In the genomic region with DNA sequence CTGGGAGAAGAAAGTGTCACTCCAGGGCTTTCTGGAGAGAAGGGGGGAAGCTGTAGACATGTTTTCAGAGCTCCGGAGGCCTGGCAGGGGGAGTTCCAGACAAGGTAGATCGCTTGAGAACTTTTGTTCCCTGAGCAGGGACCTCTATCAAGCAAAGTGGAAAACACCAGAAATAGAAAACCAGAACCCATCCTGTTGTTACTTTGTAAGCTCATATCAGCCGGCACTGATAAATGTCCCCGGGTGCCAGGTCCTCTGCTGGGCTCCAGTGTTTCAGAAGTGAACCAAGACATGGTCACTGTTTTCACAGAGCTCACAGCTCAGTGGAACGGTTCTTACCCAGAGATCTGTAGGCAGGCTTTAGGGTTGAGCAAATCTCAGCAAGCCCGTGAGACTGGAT, we compare ENCODE assay signal across 36 cellular contexts.
"Had no signal": no experiment of that assay in that cellular context is flagged by ENCODE, and none has a peak within 500 bp of the region (broad histone marks: within the 10 kb centered on the region; RNA-seq: fewer than 3 reads in every experiment).

No MANE protein-coding gene starts in this region.

- H3K27ac ChIP-seq: ascending aorta, PC-9, RWPE1, SJCRH30, SK-N-MC, WERI-Rb-1 had no signal

- H3K4me3 ChIP-seq: ascending aorta, MG63, PC-9, SJCRH30, SK-N-MC had no signal

- H3K36me3 ChIP-seq: SJCRH30, WERI-Rb-1 had no signal

- H3K4me2 ChIP-seq: PC-9 had no signal

- H3K4me1 Mint-ChIP-seq: activated naive CD4-positive, alpha-beta T cell treated with anti-CD3 and anti-CD28 coated beads, Interleukin-2, amount 50 U/mL, for 24 hours had no signal

- H3K27ac Mint-ChIP-seq: activated CD4-positive, alpha-beta memory T cell treated with anti-CD3 and anti-CD28 coated beads, Interleukin-2, amount 10 ng/mL, durations not matched to agents 7 days and 5 days; activated CD8-positive, alpha-beta memory T cell treated with anti-CD3 and anti-CD28 coated beads, Interleukin-2, amount 10 ng/mL, durations not matched to agents 7 days and 5 days; activated naive CD4-positive, alpha-beta T cell treated with anti-CD3 and anti-CD28 coated beads, Interleukin-2, amount 50 U/mL, for 24 hours; activated naive CD8-positive, alpha-beta T cell treated with anti-CD3 and anti-CD28 coated beads, Interleukin-2, amount 10 ng/mL, durations not matched to agents 7 days and 5 days; activated T-helper 2 cell treated with anti-CD3 and anti-CD28 coated beads, Interferon-gamma antibody, Interleukin-2, Interleukin-4, amounts not matched to agents 10 μg/mL and 5 μg/mL and 100 μg/mL, durations not matched to agents 14 hours and 24 hours and 36 hours had no signal

- H3K27me3 ChIP-seq: ascending aorta, MG63, SJCRH30 had no signal

- H3K9me3 Mint-ChIP-seq: activated CD4-positive, alpha-beta memory T cell treated with anti-CD3 and anti-CD28 coated beads, Interleukin-2, amount 10 ng/mL, durations not matched to agents 7 days and 5 days; activated naive CD4-positive, alpha-beta T cell treated with anti-CD3 and anti-CD28 coated beads, Interleukin-2, amount 50 U/mL, for 24 hours; activated naive CD8-positive, alpha-beta T cell treated with anti-CD3 and anti-CD28 coated beads, Interleukin-2, amount 10 ng/mL, durations not matched to agents 7 days and 5 days; activated T-helper 2 cell treated with anti-CD3 and anti-CD28 coated beads, Interferon-gamma antibody, Interleukin-2, Interleukin-4, amounts not matched to agents 10 μg/mL and 5 μg/mL and 100 μg/mL, durations not matched to agents 14 hours and 24 hours and 36 hours; IgD-negative memory B cell had no signal

- H2AFZ ChIP-seq: PC-9 had no signal

- H3K4me3 Mint-ChIP-seq: activated CD4-positive, alpha-beta memory T cell treated with anti-CD3 and anti-CD28 coated beads, Interleukin-2, amount 10 ng/mL, durations not matched to agents 7 days and 5 days; activated CD8-positive, alpha-beta memory T cell treated with anti-CD3 and anti-CD28 coated beads, Interleukin-2, amount 10 ng/mL, durations not matched to agents 7 days and 5 days; activated naive CD4-positive, alpha-beta T cell treated with anti-CD3 and anti-CD28 coated beads, Interleukin-2, amount 50 U/mL, for 24 hours; activated naive CD8-positive, alpha-beta T cell treated with anti-CD3 and anti-CD28 coated beads, Interleukin-2, amount 10 ng/mL, durations not matched to agents 7 days and 5 days; IgD-negative memory B cell had no signal

- H3K4me1 ChIP-seq: ascending aorta had no signal

- DNase-seq: activated CD4-positive, alpha-beta memory T cell treated with anti-CD3 and anti-CD28 coated beads, Interleukin-2, amount 10 ng/mL, durations not matched to agents 7 days and 5 days; activated CD4-positive, alpha-beta T cell treated with anti-CD3 and anti-CD28 coated beads for 1 hour; activated CD4-positive, alpha-beta T cell treated with anti-CD3 and anti-CD28 coated beads for 48 hours; activated CD4-positive, CD25-positive, alpha-beta regulatory T cell; activated CD8-positive, alpha-beta memory T cell treated with anti-CD3 and anti-CD28 coated beads for 24 hours; activated CD8-positive, alpha-beta memory T cell treated with anti-CD3 and anti-CD28 coated beads, Interleukin-2, amount 10 ng/mL, durations not matched to agents 7 days and 5 days; activated CD8-positive, alpha-beta memory T cell treated with anti-CD3 and anti-CD28 coated beads, Interleukin-2, amount 50 U/mL, for 48 hours; activated gamma-delta T cell; activated naive CD4-positive, alpha-beta T cell treated with Interleukin-2 at 50 U/mL for 16 hours; activated naive CD8-positive, alpha-beta T cell treated with anti-CD3 and anti-CD28 coated beads, Interleukin-2, amount 10 ng/mL, durations not matched to agents 7 days and 5 days; activated T-cell treated with anti-CD3 and anti-CD28 coated beads, Interleukin-2, amount 50 U/mL, for 48 hours; amygdala; caudate nucleus; Kasumi-1; KBM-7; MG63; NCI-H1048; NCI-H1105 treated with DMSO at 0.1 percent for 48 hours; NCI-H1436; NCI-H1694; NCI-H2029; NCI-H345; NCI-H524 treated with DMSO at 0.1 percent for 48 hours; NCI-H748 treated with DMSO at 0.1 percent for 48 hours; NK-92 treated with Interleukin-12 subunit alpha and Interleukin-12 subunit beta, amount 100 ng/mL, for 24 hours; PC-9; SHP77; SJCRH30; T1000; WERI-Rb-1 had no signal

- H3K9me3 ChIP-seq: ascending aorta, MG63, SJCRH30 had no signal

- H3K27me3 Mint-ChIP-seq: activated CD4-positive, alpha-beta memory T cell treated with anti-CD3 and anti-CD28 coated beads, Interleukin-2, amount 10 ng/mL, durations not matched to agents 7 days and 5 days; activated CD8-positive, alpha-beta memory T cell treated with anti-CD3 and anti-CD28 coated beads, Interleukin-2, amount 10 ng/mL, durations not matched to agents 7 days and 5 days; activated naive CD4-positive, alpha-beta T cell treated with anti-CD3 and anti-CD28 coated beads, Interleukin-2, amount 50 U/mL, for 24 hours; activated naive CD8-positive, alpha-beta T cell treated with anti-CD3 and anti-CD28 coated beads, Interleukin-2, amount 10 ng/mL, durations not matched to agents 7 days and 5 days; IgD-negative memory B cell had no signal

- ATAC-seq: activated CD8-positive, alpha-beta memory T cell treated with anti-CD3 and anti-CD28 coated beads, Interleukin-2, amount 10 ng/mL, durations not matched to agents 7 days and 5 days had no signal
